In the genomic region with DNA sequence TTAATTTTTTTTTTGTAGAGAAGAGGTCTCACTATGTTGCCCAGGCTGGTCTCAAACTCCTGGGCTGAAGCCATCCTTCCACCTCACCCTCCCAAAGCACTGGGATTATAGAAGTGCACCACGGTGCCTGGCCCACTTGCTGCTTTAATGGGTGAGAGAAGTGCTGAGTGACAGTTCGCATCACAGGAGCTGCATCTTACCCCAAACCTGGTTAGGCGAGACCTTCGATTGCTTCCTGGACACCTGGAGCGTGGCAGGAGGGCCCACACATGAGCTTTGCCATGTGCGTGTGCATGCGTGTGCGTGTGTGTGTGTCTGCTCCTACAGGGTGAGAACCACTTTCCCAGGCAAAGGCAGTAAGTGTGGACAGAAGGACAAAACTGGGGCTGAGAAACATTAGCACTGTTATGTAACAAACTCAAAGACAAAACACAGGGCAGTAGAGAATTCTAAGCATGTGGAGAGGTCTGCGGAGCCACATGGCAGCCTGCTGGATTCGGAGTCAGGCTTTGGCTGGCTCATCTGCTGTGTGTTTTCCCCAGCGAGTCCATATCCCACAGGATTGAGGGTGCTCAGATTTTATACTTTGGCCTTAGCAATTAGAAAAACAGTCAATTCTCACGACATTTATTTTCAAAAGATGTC, we compare ENCODE assay signal across 28 cellular contexts. TPM values are rescaled to one million over a fixed set of nuclear protein-coding genes. Genes with fewer than 3 reads are reported as not detected.
A peak's percentile ranks its signal among the peaks of the same experiment; 100 is the strongest.
DNase-seq lines count a peak whose midpoint lies in the region; ATAC-seq, FAIRE-seq and TF ChIP-seq lines count a peak whose summit lies in the region.
"Had no signal": no experiment of that assay in that cellular context is flagged by ENCODE, and none has a peak within 500 bp of the region (broad histone marks: within the 10 kb centered on the region; RNA-seq: fewer than 3 reads in every experiment).

No MANE protein-coding gene starts in this region.

- TF ChIP-seq POLR2A in HepG2 (IDR thresholded peaks at IDR 0.05; ENCODE audit: insufficient read depth in 1 of 2, low read depth in 2 of 2, low read length in 2 of 2), result no peak
- TF ChIP-seq POLR2A in right lobe of liver (IDR thresholded peaks at IDR 0.05), result no peak

- H3K4me1 ChIP-seq in HepG2 (ENCODE audit: insufficient read depth, low read length), result peaks cover 7% of the 10 kb centered on the region; the same call in 1 of the 2 replicates
- no peaks in the 10 kb centered on the region for H3K4me1 ChIP-seq in right lobe of liver
- H3K4me1 ChIP-seq: adrenal gland, prostate gland had no signal

- FAIRE-seq in HepG2 (lab: Jason Lieb, UNC), result no peak
- FAIRE-seq: A204.1, islet of Langerhans, small intestine, TTC549 had no signal

- H3K9ac ChIP-seq in HepG2 (ENCODE audit: insufficient read depth, low read depth, low read length), result no peak overlapping the region
- H3K9ac ChIP-seq: BLaER1 treated with 17β-estradiol and CSF1 and Interleukin-3, amounts not matched to agents 10 nM and 100 nM had no signal

- no peak overlapping the region for H3K4me2 ChIP-seq in HepG2 (ENCODE audit: low read depth, low read length)

- TF ChIP-seq EP300 in HepG2 (IDR thresholded peaks at IDR 0.05; ENCODE audit: low read depth in 2 of 2, low read length in 2 of 2), result no peak
- TF ChIP-seq EP300 in HepG2 (CRISPR knock-in tag; IDR thresholded peaks at IDR 0.05; ENCODE audit: borderline replicate concordance), result no peak

- H3K9me3 Mint-ChIP-seq in CD14-positive monocyte, result no peaks in the 10 kb centered on the region
- H3K9me3 Mint-ChIP-seq: activated T-cell treated with anti-CD3 and anti-CD28 coated beads, Interleukin-2, amount 50 U/mL, for 4 hours; endodermal cell had no signal

- H3K27ac Mint-ChIP-seq in CD14-positive monocyte, result no peak overlapping the region
- H3K27ac Mint-ChIP-seq: endodermal cell had no signal

- H4K20me1 ChIP-seq in HepG2 (ENCODE audit: insufficient read depth, low read length), result no peaks in the 10 kb centered on the region
- H4K20me1 ChIP-seq: BLaER1 treated with 17β-estradiol and CSF1 and Interleukin-3, amounts not matched to agents 10 nM and 100 nM had no signal

- 53% methylated on average over 12 of the region's 12 CpGs for WGBS in HepG2 (ENCODE audit: low lambda C conversion rate)
- 74% methylated on average over 6 of the region's 12 CpGs for WGBS in right lobe of liver (ENCODE audit: insufficient coverage, low coverage, low lambda C conversion rate, missing lambda C conversion rate)

- BruUV-seq in HepG2 (replicated peaks; lab: Mats Ljungman, UMichigan), result no TSS peak

- CTCF ChIA-PET in HepG2 (lab: Yijun Ruan, JAX; ENCODE audit: low intra/inter-chr PET ratio, low total read pairs), result no interaction called here

- no peaks in the 10 kb centered on the region for H3K79me2 ChIP-seq in HepG2 (ENCODE audit: insufficient read depth, low read length)

- H3K36me3 ChIP-seq in HepG2 (replicated peaks in 1 of 2; ENCODE audit: control insufficient read depth in 1 of 2, insufficient read depth in 2 of 2, low read length in 2 of 2) (no peaks in the 10 kb centered on the region), right lobe of liver (no peaks in the 10 kb centered on the region)
- H3K36me3 ChIP-seq: adrenal gland; BLaER1 treated with 17β-estradiol and CSF1 and Interleukin-3, amounts not matched to agents 10 nM and 100 nM; esophagus muscularis mucosa; gastroesophageal sphincter; prostate gland; upper lobe of left lung had no signal

- no peak overlapping the region for H3K4me3 ChIP-seq in HepG2 (replicated peaks in 1 of 3; ENCODE audit: insufficient read depth in 1 of 3, low read depth in 2 of 3, low read length in 3 of 3)
- H3K4me3 ChIP-seq in right lobe of liver, result no peak overlapping the region
- H3K4me3 ChIP-seq: adrenal gland; BLaER1 treated with 17β-estradiol and CSF1 and Interleukin-3, amounts not matched to agents 10 nM and 100 nM; esophagus muscularis mucosa; gastroesophageal sphincter; prostate gland; upper lobe of left lung had no signal

- H3K27me3 Mint-ChIP-seq in CD14-positive monocyte (ENCODE audit: low read depth in 3 of 3), result peaks cover 0 to 2% (median 2%) of the 10 kb centered on the region in 3 donors

- no peak overlapping the region for H2AFZ ChIP-seq in HepG2 (ENCODE audit: low read length)

- H3K9me3 ChIP-seq in HepG2 (ENCODE audit: low read length) (no peaks in the 10 kb centered on the region), right lobe of liver (no peaks in the 10 kb centered on the region)
- H3K9me3 ChIP-seq: adrenal gland; BLaER1 treated with 17β-estradiol and CSF1 and Interleukin-3, amounts not matched to agents 10 nM and 100 nM; esophagus muscularis mucosa; gastroesophageal sphincter; prostate gland; upper lobe of left lung had no signal

- DNase-seq in HepG2 (ENCODE audit: low spot score) (no peak), right lobe of liver (no peak), cerebellum (ENCODE audit: low spot score) (peak; percentile 63), midbrain (lab: John Stamatoyannopoulos, UW) (peak; percentile 6), NCI-H2107 (lab: John Stamatoyannopoulos, UW) (no peak), CD14-positive monocyte (ENCODE audit: low spot score) (no peak), SIG-M5 (lab: John Stamatoyannopoulos, UW) (no peak)
- DNase-seq: activated naive CD4-positive, alpha-beta T cell treated with Interleukin-2 at 50 U/mL for 16 hours; activated T-cell treated with anti-CD3 and anti-CD28 coated beads, Interleukin-2, amount 50 U/mL, for 4 hours; Calu3; cortex of kidney; DND-41; endodermal cell; NCI-H2081; NCI-H446 treated with DMSO at 0.1 percent for 48 hours; SHP77; small intestine; stimulated activated CD4-positive, alpha-beta T cell treated with anti-CD3 and anti-CD28 coated beads, Interleukin-1b, Interleukin-23, amount 100 ng/mL, for 48 hours had no signal

- no peak for ATAC-seq in HepG2
- no peak for ATAC-seq in right lobe of liver
- no peak for ATAC-seq in HG03280 (IDR thresholded peaks at IDR 0.05; ENCODE audit: unreplicated experiment)
- ATAC-seq: activated T-cell treated with anti-CD3 and anti-CD28 coated beads, Interleukin-2, amount 50 U/mL, for 4 hours; gastroesophageal sphincter had no signal

- intact Hi-C loops in HepG2 (cut with micrococcal nuclease; ENCODE audit: unreplicated experiment) (no loop called here), right lobe of liver (cut with DNase I) (no loop called here), CD14-positive monocyte (cut with micrococcal nuclease) (no loop called here)

- H3K27me3 ChIP-seq in HepG2 (ENCODE audit: control insufficient read depth in 1 of 2, insufficient read depth in 2 of 2, low read length in 2 of 2) (peaks cover 0 to 2% of the 10 kb centered on the region in 2 experiments; a peak in 2 of 5 replicates), right lobe of liver (no peaks in the 10 kb centered on the region)
- H3K27me3 ChIP-seq: adrenal gland; BLaER1 treated with 17β-estradiol and CSF1 and Interleukin-3, amounts not matched to agents 10 nM and 100 nM; esophagus muscularis mucosa; gastroesophageal sphincter; upper lobe of left lung had no signal

- no peak for TF ChIP-seq RAD21 in HepG2 (CRISPR knock-in tag; IDR thresholded peaks at IDR 0.05)

- POLR2A ChIA-PET in HepG2 (lab: Yijun Ruan, JAX), result no interaction called here

- H3K27ac ChIP-seq in HepG2 (ENCODE audit: extremely low read length, insufficient read depth, low read length), result no peak overlapping the region
- H3K27ac ChIP-seq in right lobe of liver, result no peak overlapping the region
- H3K27ac ChIP-seq: adrenal gland; BLaER1 treated with 17β-estradiol and CSF1 and Interleukin-3, amounts not matched to agents 10 nM and 100 nM; prostate gland; upper lobe of left lung had no signal

- TF ChIP-seq CTCF in HepG2 (CRISPR knock-in tag; IDR thresholded peaks at IDR 0.05) (no peak), right lobe of liver (IDR thresholded peaks at IDR 0.05) (no peak), CD14-positive monocyte (IDR thresholded peaks at IDR 0.05) (no peak)

- H3K4me1 Mint-ChIP-seq in CD14-positive monocyte, result peaks cover 2% of the 10 kb centered on the region
- H3K4me1 Mint-ChIP-seq: endodermal cell had no signal

- in situ Hi-C loops in HepG2 (cut with HindIII; ENCODE audit: extremely low pct_ligation_motif_present, low pct_unique_long_range_greater_than_20kb), result no loop called here

- H3K4me3 Mint-ChIP-seq in CD14-positive monocyte, result no peak overlapping the region
- H3K4me3 Mint-ChIP-seq: activated T-cell treated with anti-CD3 and anti-CD28 coated beads, Interleukin-2, amount 50 U/mL, for 4 hours; endodermal cell had no signal

- H3K36me3 Mint-ChIP-seq in CD14-positive monocyte, result no peaks in the 10 kb centered on the region

RNA-seq across cellular contexts. Expression of a gene that starts 11.7 kb away (rescaled TPM):
- 40.6 and 59.2 TPM in 2 replicates for total RNA-seq in HepG2 (2016; rRNA removed; fragmentation: Illumina TruSeq; extraction: Trizol)
- 23.2 and 29.0 TPM in 2 replicates for total RNA-seq in HepG2 (2016; cell fraction: cytosol; rRNA removed; fragmentation: Illumina TruSeq; extraction: Trizol; ENCODE audit: low read depth)
- total RNA-seq in HepG2 (2016; cell fraction: insoluble cytoplasmic fraction; rRNA removed; fragmentation: Illumina TruSeq; extraction: Trizol), result 41.6 and 55.7 TPM in 2 replicates
- 47.8 and 50.6 TPM in 2 replicates for total RNA-seq in HepG2 (2016; cell fraction: membrane; rRNA removed; fragmentation: Illumina TruSeq; extraction: Trizol)
- total RNA-seq in HepG2 (2016; cell fraction: nucleus; rRNA removed; fragmentation: Illumina TruSeq; extraction: Trizol), result 17.9 and 23.1 TPM in 2 replicates
- polyA plus RNA-seq in HepG2 (2011; rRNA removed), result 24.6 and 33.7 TPM in 2 replicates
- 20.9 and 29.7 TPM in 2 replicates for polyA plus RNA-seq in HepG2 (2011; cell fraction: cytosol; rRNA removed)
- 16.6 and 28.3 TPM in 2 replicates for polyA plus RNA-seq in HepG2 (2011; cell fraction: nucleus; rRNA removed)
- polyA plus RNA-seq in HepG2 (2012), result 31.1 and 36.0 TPM in 2 replicates
- 33.6 and 40.0 TPM in 2 replicates for polyA plus RNA-seq in HepG2 (2016; cell fraction: cytosol; fragmentation: Illumina TruSeq; extraction: Trizol; ENCODE audit: low read depth)
- 68.6 and 71.5 TPM in 2 replicates for polyA plus RNA-seq in HepG2 (2016; cell fraction: insoluble cytoplasmic fraction; fragmentation: Illumina TruSeq; extraction: Trizol; ENCODE audit: low read depth)
- polyA plus RNA-seq in HepG2 (2016; cell fraction: membrane; fragmentation: Illumina TruSeq; extraction: Trizol; ENCODE audit: low read depth), result 44.5 and 54.2 TPM in 2 replicates
- polyA plus RNA-seq in HepG2 (2016; cell fraction: nucleus; fragmentation: Illumina TruSeq; extraction: Trizol; ENCODE audit: insufficient read depth, low read depth), result 38.5 and 43.8 TPM in 2 replicates
- polyA minus RNA-seq in HepG2 (2011; rRNA and poly(A)+ RNA removed; ENCODE audit: low replicate concordance), result 3.4 and 7.8 TPM in 2 replicates
- 7.6 and 10.5 TPM in 2 replicates for polyA minus RNA-seq in HepG2 (2011; cell fraction: cytosol; rRNA and poly(A)+ RNA removed)
- 16.4 and 20.8 TPM in 2 replicates for polyA minus RNA-seq in HepG2 (2011; cell fraction: nucleus; rRNA and poly(A)+ RNA removed)
- 10 to 100 TPM; 26.5 to 46.0 (median 32.0) TPM for total RNA-seq in right lobe of liver
- 29.9 TPM for total RNA-seq in cerebellum
- 10 to 100 TPM; 61.6 to 86.6 TPM for polyA plus RNA-seq in CD14-positive monocyte

RNA-seq across cellular contexts. Expression of a gene that starts 37.6 kb away (rescaled TPM):
- 122 and 176 TPM in 2 replicates for total RNA-seq in HepG2 (2016; rRNA removed; fragmentation: Illumina TruSeq; extraction: Trizol)
- total RNA-seq in HepG2 (2016; cell fraction: cytosol; rRNA removed; fragmentation: Illumina TruSeq; extraction: Trizol; ENCODE audit: low read depth), result 1,005 and 1,074 TPM in 2 replicates
- total RNA-seq in HepG2 (2016; cell fraction: insoluble cytoplasmic fraction; rRNA removed; fragmentation: Illumina TruSeq; extraction: Trizol), result 110 and 173 TPM in 2 replicates
- 817 and 824 TPM in 2 replicates for total RNA-seq in HepG2 (2016; cell fraction: membrane; rRNA removed; fragmentation: Illumina TruSeq; extraction: Trizol)
- 71.9 and 77.8 TPM in 2 replicates for total RNA-seq in HepG2 (2016; cell fraction: nucleus; rRNA removed; fragmentation: Illumina TruSeq; extraction: Trizol)
- 36.0 and 42.1 TPM in 2 replicates for polyA plus RNA-seq in HepG2 (2011; rRNA removed)
- polyA plus RNA-seq in HepG2 (2011; cell fraction: cytosol; rRNA removed), result 36.5 and 39.7 TPM in 2 replicates
- 30.0 and 32.8 TPM in 2 replicates for polyA plus RNA-seq in HepG2 (2011; cell fraction: nucleus; rRNA removed)
- 67.4 and 79.3 TPM in 2 replicates for polyA plus RNA-seq in HepG2 (2012)
- polyA plus RNA-seq in HepG2 (2016; cell fraction: cytosol; fragmentation: Illumina TruSeq; extraction: Trizol; ENCODE audit: low read depth), result 1,318 and 1,338 TPM in 2 replicates
- 121 and 126 TPM in 2 replicates for polyA plus RNA-seq in HepG2 (2016; cell fraction: insoluble cytoplasmic fraction; fragmentation: Illumina TruSeq; extraction: Trizol; ENCODE audit: low read depth)
- polyA plus RNA-seq in HepG2 (2016; cell fraction: membrane; fragmentation: Illumina TruSeq; extraction: Trizol; ENCODE audit: low read depth), result 873 and 884 TPM in 2 replicates
- polyA plus RNA-seq in HepG2 (2016; cell fraction: nucleus; fragmentation: Illumina TruSeq; extraction: Trizol; ENCODE audit: insufficient read depth, low read depth), result 118 and 129 TPM in 2 replicates
- 25.1 and 47.9 TPM in 2 replicates for polyA minus RNA-seq in HepG2 (2011; rRNA and poly(A)+ RNA removed; ENCODE audit: low replicate concordance)
- polyA minus RNA-seq in HepG2 (2011; cell fraction: cytosol; rRNA and poly(A)+ RNA removed), result 16.9 and 22.6 TPM in 2 replicates
- 16.4 and 20.8 TPM in 2 replicates for polyA minus RNA-seq in HepG2 (2011; cell fraction: nucleus; rRNA and poly(A)+ RNA removed)
- 100 to 1,000 TPM in 2 of 6 experiments, 10 to 100 TPM in 4; 50.2 to 216 (median 64.9) TPM for total RNA-seq in right lobe of liver
- 52.4 TPM for total RNA-seq in cerebellum
- 100 to 1,000 TPM; 179 to 259 TPM for polyA plus RNA-seq in CD14-positive monocyte

Comparison
In these comparisons a context has a peak if more than half of its experiments do, and no peak if none do; other contexts are left out.
1. DNase-seq: peak in cerebellum (single experiment) and midbrain (single experiment); none in HepG2 (single experiment), right lobe of liver (0 of 3), NCI-H2107 (single experiment), CD14-positive monocyte (single experiment) and SIG-M5 (single experiment).